8 cellular contexts compared by ENCODE assay signal in genomic region chr5:40410231-40410861, GRCh38.
DNase-seq lines count a peak whose midpoint lies in the region; ATAC-seq, FAIRE-seq and TF ChIP-seq lines count a peak whose summit lies in the region.

No MANE protein-coding gene starts in this region.

- H4K20me1 ChIP-seq in DND-41 (ENCODE audit: insufficient read depth, low read length) (no peaks in the 10 kb centered on the region), PC-3 (ENCODE audit: low read length) (no peaks in the 10 kb centered on the region), keratinocyte (ENCODE audit: control insufficient read depth, extremely low read depth, insufficient read depth, low read length) (no peaks in the 10 kb centered on the region)

- no TSS peak for BruUV-seq in PC-3 (replicated peaks; lab: Mats Ljungman, UMichigan)

- peak; percentile 82 for DNase-seq in DND-41
- peak; percentile 71 for DNase-seq in PC-3
- DNase-seq in activated effector memory CD4-positive, alpha-beta T cell treated with anti-CD3 and anti-CD28 coated beads, Interleukin-2, amount 50 U/mL, for 16 hours, result peak; percentile 84
- peak; percentile 82 for DNase-seq in keratinocyte (ENCODE audit: low read depth, low spot score)
- peak; percentile 38 to 41 for DNase-seq in stimulated activated CD8-positive, alpha-beta memory T cell treated with anti-CD3 and anti-CD28 coated beads, Interleukin-7, amount 100 ng/mL, for 1 hour (ENCODE audit: low read depth in 2 of 2)
- DNase-seq in NCI-H345 treated with DMSO at 0.1 percent for 48 hours (lab: John Stamatoyannopoulos, UW; ENCODE audit: unreplicated experiment), result no peak
- no peak for DNase-seq in kidney

- H3K79me2 ChIP-seq in DND-41 (ENCODE audit: insufficient read depth, low read length) (no peaks in the 10 kb centered on the region), PC-3 (ENCODE audit: low read length) (no peaks in the 10 kb centered on the region), keratinocyte (ENCODE audit: control insufficient read depth, insufficient read depth, low read length) (no peaks in the 10 kb centered on the region)

- POLR2A ChIA-PET in PC-3 (lab: Charles Lee; ENCODE audit: unreplicated experiment), result interaction anchor here (0.6 to 0.7 kb wide), 4 partner anchors 26 to 459 kb away, joined by 3 to 10 read pairs (median 3); no protein-coding TSS in a partner anchor

- H3K9ac ChIP-seq in DND-41 (ENCODE audit: low read depth, low read length) (peak overlapping the region; percentile 52), PC-3 (ENCODE audit: low read length) (peak overlapping the region; percentile 48), keratinocyte (ENCODE audit: control insufficient read depth, extremely low read depth, insufficient read depth, low read length) (peak overlapping the region; percentile 72), kidney (ENCODE audit: low read length in 2 of 2) (no peak overlapping the region)

- H3K27me3 ChIP-seq in DND-41 (ENCODE audit: insufficient read depth, low read length, poor library complexity) (no peaks in the 10 kb centered on the region), PC-3 (ENCODE audit: low read length) (no peaks in the 10 kb centered on the region), keratinocyte (ENCODE audit: control insufficient read depth, extremely low read depth, insufficient read depth, low read length) (no peaks in the 10 kb centered on the region)

- FAIRE-seq in keratinocyte (lab: Jason Lieb, UNC), result peak; percentile 92
- no peak for FAIRE-seq in kidney (lab: Jason Lieb, UNC)

- peaks cover 66% of the 10 kb centered on the region for H3K4me1 ChIP-seq in DND-41 (ENCODE audit: insufficient read depth, low read length)
- H3K4me1 ChIP-seq in PC-3 (ENCODE audit: insufficient read depth, low read length), result peaks cover 34% of the 10 kb centered on the region
- H3K4me1 ChIP-seq in keratinocyte (ENCODE audit: control insufficient read depth, extremely low read depth, insufficient read depth, low read length), result peaks cover 48% of the 10 kb centered on the region
- H3K4me1 ChIP-seq in kidney (ENCODE audit: control insufficient read depth in 1 of 2, insufficient read depth in 1 of 2, low read depth in 1 of 2, low read length in 2 of 2), result peaks cover 0 to 6% of the 10 kb centered on the region in 2 donors

- TF ChIP-seq CTCF in DND-41 (IDR thresholded peaks at IDR 0.05; ENCODE audit: borderline replicate concordance, extremely low read depth, low read length, poor library complexity, severe bottlenecking) (no peak), PC-3 (conservative IDR thresholded peaks at IDR 0.05; ENCODE audit: low read depth, low read length) (no peak), keratinocyte (optimal IDR thresholded peaks at IDR 0.05 in 1 of 3, IDR thresholded peaks at IDR 0.05 in 1 of 3, conservative IDR thresholded peaks at IDR 0.05 in 1 of 3; ENCODE audit: extremely low read depth in 1 of 3, insufficient read depth in 2 of 3, low read length in 3 of 3) (no peak), kidney (IDR thresholded peaks at IDR 0.05; ENCODE audit: borderline replicate concordance, extremely low read depth, insufficient read depth) (no peak)

- no peaks in the 10 kb centered on the region for H3K9me1 ChIP-seq in keratinocyte (ENCODE audit: control insufficient read depth, extremely low read depth, insufficient read depth, low read length)

- H3K9me2 ChIP-seq in PC-3 (replicated peaks; ENCODE audit: low read length), result no peaks in the 10 kb centered on the region

- intact Hi-C loops in PC-3 (cut with micrococcal nuclease), result loop anchor here (10.0 kb wide), 2 partner anchors 274 to 696 kb away; no protein-coding TSS in a partner anchor
- intact Hi-C loops in kidney (cut with DNase I), result no loop called here

- no peaks in the 10 kb centered on the region for H3K36me3 ChIP-seq in DND-41 (ENCODE audit: insufficient read depth, low read length)
- H3K36me3 ChIP-seq in PC-3 (ENCODE audit: low read depth, low read length), result no peaks in the 10 kb centered on the region
- no peaks in the 10 kb centered on the region for H3K36me3 ChIP-seq in keratinocyte (ENCODE audit: control insufficient read depth in 2 of 2, extremely low read depth in 1 of 2, insufficient read depth in 2 of 2, low read length in 2 of 2)
- H3K36me3 ChIP-seq in kidney (ENCODE audit: control insufficient read depth in 1 of 2, insufficient read depth in 2 of 2, low read length in 2 of 2), result no peaks in the 10 kb centered on the region

- CTCF ChIA-PET in PC-3 (lab: Charles Lee), result no interaction called here

- peak overlapping the region in 1 of 2 experiments; percentile 33; a peak in 3 of 4 replicates for H3K4me3 ChIP-seq in DND-41 (ENCODE audit: low read depth in 1 of 2, low read length in 2 of 2)
- peak overlapping the region; percentile 23 for H3K4me3 ChIP-seq in PC-3 (ENCODE audit: low read length)
- peak overlapping the region in 2 of 3 experiments; percentile 54 to 66 for H3K4me3 ChIP-seq in keratinocyte (ENCODE audit: control insufficient read depth in 2 of 3, extremely low read depth in 1 of 3, insufficient read depth in 2 of 3, low read depth in 1 of 3, low read length in 3 of 3)
- H3K4me3 ChIP-seq in kidney (ENCODE audit: low read length in 2 of 2), result no peak overlapping the region

- H3K9me3 ChIP-seq in DND-41 (ENCODE audit: insufficient read depth, low read length, severe bottlenecking) (no peaks in the 10 kb centered on the region), PC-3 (ENCODE audit: low read length) (no peaks in the 10 kb centered on the region), keratinocyte (ENCODE audit: control insufficient read depth, low read depth, low read length) (no peaks in the 10 kb centered on the region), kidney (ENCODE audit: control insufficient read depth in 1 of 2, low read length in 2 of 2) (no peaks in the 10 kb centered on the region)

- peak; percentile 90 for ATAC-seq in DND-41 (ENCODE audit: insufficient read depth, low read depth)
- ATAC-seq in PC-3, result peak; percentile 6; the same call in 1 of the 2 replicates
- no peak for ATAC-seq in GM19324 (IDR thresholded peaks at IDR 0.05; ENCODE audit: low FRiP score, unreplicated experiment)

- dilution Hi-C loops in keratinocyte (cut with MboI; ENCODE audit: extremely low pct_ligation_motif_present, low sequenced_read_pairs), result no loop called here

- H3K4me2 ChIP-seq in DND-41 (ENCODE audit: insufficient read depth, low read length) (peak overlapping the region; percentile 59), PC-3 (ENCODE audit: low read length) (peak overlapping the region; percentile 65), keratinocyte (ENCODE audit: control insufficient read depth, extremely low read depth, insufficient read depth, low read depth, low read length) (peak overlapping the region; percentile 83)

- H3K27ac ChIP-seq in DND-41 (ENCODE audit: low read length) (peak overlapping the region; percentile 83), PC-3 (ENCODE audit: low read length) (peak overlapping the region; percentile 90), keratinocyte (ENCODE audit: control insufficient read depth, insufficient read depth, low read length) (peak overlapping the region; percentile 95), kidney (ENCODE audit: low read depth in 2 of 2, low read length in 2 of 2) (no peak overlapping the region)

- H3F3A ChIP-seq in PC-3 (ENCODE audit: low read length, unreplicated experiment), result peaks cover 9% of the 10 kb centered on the region

- peak overlapping the region; percentile 51 for H2AFZ ChIP-seq in DND-41 (ENCODE audit: low read depth, low read length)
- peak overlapping the region; percentile 51; the same call in 1 of the 2 replicates for H2AFZ ChIP-seq in PC-3 (ENCODE audit: low read length)
- no peak overlapping the region for H2AFZ ChIP-seq in keratinocyte (ENCODE audit: control insufficient read depth, low read length)

Comparison
In these comparisons a context has a peak if more than half of its experiments do, and no peak if none do; other contexts are left out.
1. DNase-seq: peak in DND-41 (single experiment), PC-3 (single experiment), activated effector memory CD4-positive, alpha-beta T cell treated with anti-CD3 and anti-CD28 coated beads, Interleukin-2, amount 50 U/mL, for 16 hours (single experiment), keratinocyte (single experiment) and stimulated activated CD8-positive, alpha-beta memory T cell treated with anti-CD3 and anti-CD28 coated beads, Interleukin-7, amount 100 ng/mL, for 1 hour (2 of 2); none in NCI-H345 treated with DMSO at 0.1 percent for 48 hours (single experiment) and kidney (single experiment).
2. H3K27ac ChIP-seq: peak in DND-41 (single experiment), PC-3 (single experiment) and keratinocyte (single experiment); none in kidney (0 of 2).
3. H3K4me3 ChIP-seq: peak in PC-3 (single experiment) and keratinocyte (2 of 3); none in kidney (0 of 2).
4. H3K9ac ChIP-seq: peak in DND-41 (single experiment), PC-3 (single experiment) and keratinocyte (single experiment); none in kidney (0 of 2).
5. Peak in every context shown above with its lines, with median percentiles within 50 percentile points of each other: H3K4me2 ChIP-seq.